In genomic region chr22:39598017-39598965, GRCh38 we compare ENCODE assay signal across 9 cellular contexts. TPM values are rescaled to one million over a fixed set of nuclear protein-coding genes. Genes with fewer than 3 reads are reported as not detected.
DNase-seq lines count a peak whose midpoint lies in the region; ATAC-seq, FAIRE-seq and TF ChIP-seq lines count a peak whose summit lies in the region.
"Had no signal": no experiment of that assay in that cellular context is flagged by ENCODE, and none has a peak within 500 bp of the region (broad histone marks: within the 10 kb centered on the region; RNA-seq: fewer than 3 reads in every experiment).

No MANE protein-coding gene starts in this region.

- in situ Hi-C loops in GM12878 (cut with MboI), result no loop called here

- intact Hi-C loops in GM12878 (cut with micrococcal nuclease; ENCODE audit: unreplicated experiment), result no loop called here
- intact Hi-C loops in natural killer cell (cut with micrococcal nuclease), result no loop called here
- intact Hi-C loops in aorta (cut with DNase I), result no loop called here

- H3K27me3 Mint-ChIP-seq in natural killer cell (ENCODE audit: low read depth in 2 of 2), result peaks cover 15 to 29% of the 10 kb centered on the region in 2 donors

- no peaks in the 10 kb centered on the region for H3K36me3 ChIP-seq in GM12878 (ENCODE audit: control insufficient read depth in 2 of 2, insufficient read depth in 2 of 2, low read length in 1 of 2)
- no peaks in the 10 kb centered on the region for H3K36me3 ChIP-seq in aorta (ENCODE audit: control insufficient read depth in 1 of 2, insufficient read depth in 2 of 2, low read length in 1 of 2)

- RAD21 ChIA-PET in GM12878 (lab: Charles Lee; ENCODE audit: unreplicated experiment), result no interaction called here

- WGBS in GM12878 (ENCODE audit: insufficient coverage, insufficient replicate concordance, low lambda C conversion rate, missing lambda C conversion rate), result 36% methylated on average over 22 of the region's 36 CpGs
- WGBS in aorta, 2 donors, result 21 to 23% methylated on average over 31 to 36 of the region's 36 CpGs

- H3K36me3 Mint-ChIP-seq in natural killer cell, result no peaks in the 10 kb centered on the region

- CTCF ChIA-PET in GM10248 (lab: Yijun Ruan, JAX) (no interaction called here), GM12878 (lab: Yijun Ruan, JAX) (no interaction called here)

- no peak for FAIRE-seq in GM12878 (lab: Jason Lieb, UNC)

- TF ChIP-seq RAD21 in GM12878 (IDR thresholded peaks at IDR 0.05; ENCODE audit: insufficient read depth, low read depth, low read length), result no peak

- H3K9me3 ChIP-seq in GM12878 (replicated peaks; ENCODE audit: control insufficient read depth, insufficient read depth, low read length), result no peaks in the 10 kb centered on the region
- no peaks in the 10 kb centered on the region for H3K9me3 ChIP-seq in aorta (ENCODE audit: control insufficient read depth, low read length)

- H3K4me1 ChIP-seq in GM12878 (ENCODE audit: control insufficient read depth, insufficient read depth, low read length) (peaks cover 6% of the 10 kb centered on the region; the same call in 1 of the 2 replicates), aorta (ENCODE audit: control insufficient read depth in 1 of 2, insufficient read depth in 2 of 2, low read length in 2 of 2) (no peaks in the 10 kb centered on the region)

- no peak overlapping the region for H3K4me2 ChIP-seq in GM12878 (ENCODE audit: control insufficient read depth, insufficient read depth)

- no peak overlapping the region for H3K4me3 ChIP-seq in GM12878
- H3K4me3 ChIP-seq in aorta (ENCODE audit: low read length in 2 of 2), result no peak overlapping the region

- no peak for TF ChIP-seq EP300 in GM12878 (IDR thresholded peaks at IDR 0.05; ENCODE audit: borderline replicate concordance in 1 of 2, control insufficient read depth in 1 of 2, low read depth in 2 of 2, low read length in 2 of 2)

- no peaks in the 10 kb centered on the region for H3K9me3 Mint-ChIP-seq in natural killer cell

- POLR2A ChIA-PET in GM10248 (lab: Yijun Ruan, JAX), result no interaction called here
- POLR2A ChIA-PET in GM12878 (lab: Charles Lee), result no interaction called here

- no peak for TF ChIP-seq POLR2A in GM12878 (IDR thresholded peaks at IDR 0.05; ENCODE audit: low read depth, low read length)

- BruUV-seq in GM12878 (replicated peaks; lab: Mats Ljungman, UMichigan), result no TSS peak

- H3K4me1 Mint-ChIP-seq in natural killer cell, result peaks cover 17 to 34% of the 10 kb centered on the region in 2 donors

- H3K79me2 ChIP-seq in GM12878 (ENCODE audit: control insufficient read depth, insufficient read depth, low read length), result no peaks in the 10 kb centered on the region

- no peaks in the 10 kb centered on the region for H4K20me1 ChIP-seq in GM12878 (ENCODE audit: control insufficient read depth, insufficient read depth)

- H3K27me3 ChIP-seq in GM12878 (replicated peaks in 1 of 2; ENCODE audit: control insufficient read depth in 2 of 2, insufficient read depth in 2 of 2, low read length in 1 of 2) (peaks cover 0 to 5% of the 10 kb centered on the region in 2 experiments; a peak in 3 of 4 replicates), aorta (ENCODE audit: control insufficient read depth in 1 of 2, insufficient read depth in 2 of 2, low read length in 1 of 2) (no peaks in the 10 kb centered on the region)

- peak; percentile 78 for DNase-seq in GM10248 (ENCODE audit: extremely low spot score)
- DNase-seq in T-helper 1 cell, result peak; percentile 45 to 74 (median 68)
- DNase-seq in GM12878 (ENCODE audit: low read depth, low spot score), result no peak
- peak; percentile 23 for DNase-seq in natural killer cell
- DNase-seq in aorta, result peak in 1 of 2 donors; percentile 48
- no peak for DNase-seq in NCI-H1694 treated with DMSO at 0.1 percent for 48 hours (lab: John Stamatoyannopoulos, UW)
- no peak for DNase-seq in KG1 (lab: John Stamatoyannopoulos, UW)
- DNase-seq in NCI-H2107 treated with DMSO at 0.1 percent for 48 hours (lab: John Stamatoyannopoulos, UW; ENCODE audit: unreplicated experiment), result no peak

- no peak overlapping the region for H3K4me3 Mint-ChIP-seq in natural killer cell

- ATAC-seq in GM12878 (peak; percentile 76), natural killer cell (peak; percentile 77 to 93 (median 87)), aorta (ENCODE audit: low FRiP score) (peak; percentile 12)

- H2AFZ ChIP-seq in GM12878 (ENCODE audit: control insufficient read depth, low read depth, low read length), result no peak overlapping the region

- no peak overlapping the region for H3K27ac Mint-ChIP-seq in natural killer cell

- H3K9ac ChIP-seq in GM12878 (ENCODE audit: control insufficient read depth, insufficient read depth, low read length), result no peak overlapping the region

- no peak overlapping the region for H3K27ac ChIP-seq in GM12878 (ENCODE audit: control insufficient read depth, insufficient read depth)
- no peak overlapping the region for H3K27ac ChIP-seq in aorta (ENCODE audit: low read depth in 1 of 2, low read length in 2 of 2)
- H3K27ac ChIP-seq: epithelial cell of prostate had no signal

- SMC1A ChIA-PET in GM12878 (lab: Charles Lee; ENCODE audit: uncharacterized antibody, unreplicated experiment), result no interaction called here

- TF ChIP-seq CTCF in GM10248 (IDR thresholded peaks at IDR 0.05; ENCODE audit: control extremely low read depth, extremely low read depth, low read depth, missing control alignments), result no peak
- no peak for TF ChIP-seq CTCF in GM12878 (IDR thresholded peaks at IDR 0.05 in 2 of 3, conservative IDR thresholded peaks at IDR 0.05 in 1 of 3; ENCODE audit: control insufficient read depth in 2 of 3, extremely low read depth in 1 of 3, insufficient read depth in 1 of 3, low read depth in 3 of 3, low read length in 3 of 3)
- TF ChIP-seq CTCF in natural killer cell (IDR thresholded peaks at IDR 0.05), result no peak

TF ChIP-seq in GM12878, 131 proteins besides CTCF, POLR2A, EP300 and RAD21:
- TF ChIP-seq E2F4 (IDR thresholded peaks at IDR 0.05; ENCODE audit: low read depth, low read length) (no peak), SREBF2 (IDR thresholded peaks at IDR 0.05; ENCODE audit: low read length) (no peak), CHD4 (IDR thresholded peaks at IDR 0.05) (no peak)
TF ChIP-seq in GM12878: peak in this region for 0.

RNA-seq across cellular contexts. Expression of gene CACNA1I, which starts 27.7 kb away (rescaled TPM):
- 0.07 and 0.10 TPM in 2 replicates for total RNA-seq in GM12878 (2013; cell fraction: nucleolus; rRNA removed)
- total RNA-seq in GM12878 (2014; rRNA removed) (not detected in 2 replicates), GM12878 (2014; rRNA removed; fragmentation: Illumina TruSeq; extraction: Trizol) (not detected in 2 replicates), GM12878 (2021) (0.03 TPM in 2 replicates), natural killer cell (under 1 TPM; 0.05 to 0.83 (median 0.72) TPM), aorta (under 1 TPM; 0.16 to 0.33 TPM)
- polyA plus RNA-seq in GM12878 (2011; ENCODE audit: low read depth), result not detected
- polyA plus RNA-seq in GM12878 (2011; rRNA removed) (0.01 TPM in 1 of 2 replicates, not detected in the other), GM12878 (2014; fragmentation: Illumina TruSeq; extraction: Trizol) (not detected in 2 replicates), GM12878 (2014; fragmentation: Nextera tagmentation; extraction: Ambion mirVana) (not detected), GM12878 (2014; rRNA removed) (not detected in 2 replicates), GM12878 (2016; fragmentation: Nextera tagmentation; extraction: Ambion mirVana) (not detected), aorta (not detected)
- polyA plus RNA-seq in GM12878 (2011; cell fraction: cytosol; rRNA removed), result 0.01 TPM in 1 of 2 replicates, not detected in the other
- polyA plus RNA-seq in GM12878 (2011; cell fraction: nucleus; rRNA removed), result 0.04 and 0.06 TPM in 2 replicates
- polyA plus RNA-seq in GM12878 (2012), result not detected in 2 replicates
- under 0.01 TPM in 1 of 2 replicates, not detected in the other for polyA minus RNA-seq in GM12878 (2011; rRNA and poly(A)+ RNA removed)
- polyA minus RNA-seq in GM12878 (2011; cell fraction: cytosol; rRNA and poly(A)+ RNA removed), result not detected in 2 replicates
- polyA minus RNA-seq in GM12878 (2011; cell fraction: nucleus; rRNA and poly(A)+ RNA removed), result not detected in 2 replicates

Comparison
In these comparisons a context has a peak if more than half of its experiments do, and no peak if none do; other contexts are left out.
1. DNase-seq: peak in GM10248 (single experiment), T-helper 1 cell (5 of 5) and natural killer cell (single experiment); none in GM12878 (single experiment), NCI-H1694 treated with DMSO at 0.1 percent for 48 hours (single experiment), KG1 (single experiment) and NCI-H2107 treated with DMSO at 0.1 percent for 48 hours (single experiment).
2. ATAC-seq: peak in every context shown above with its lines; median percentile 87 in natural killer cell; 76 in GM12878; 12 in aorta.